ENCODE assay signal across 8 cellular contexts in genomic region chr21:42220138-42220701, GRCh38. TPM values are rescaled to one million over a fixed set of nuclear protein-coding genes. Genes with fewer than 3 reads are reported as not detected.
DNase-seq lines count a peak whose midpoint lies in the region; ATAC-seq and TF ChIP-seq lines count a peak whose summit lies in the region.

No MANE protein-coding gene starts in this region.

- H3K9me3 Mint-ChIP-seq in nephron = peaks cover 13% of the 10 kb centered on the region

- peak overlapping the region in 2 of 3 experiments; percentile 14 to 58 for H3K27ac Mint-ChIP-seq in nephron

- TF ChIP-seq EP300 in upper lobe of left lung (IDR thresholded peaks at IDR 0.05) = no peak

- peaks cover 61% of the 10 kb centered on the region for H3K27me3 Mint-ChIP-seq in nephron (ENCODE audit: low read depth)

- no peaks in the 10 kb centered on the region for H4K20me1 ChIP-seq in OCI-LY1 (ENCODE audit: insufficient read depth, low read length)

- peak overlapping the region; percentile 47; the same call in 1 of the 2 replicates for H3K9ac ChIP-seq in ES-I3 (ENCODE audit: low read depth, low read length)
- peak overlapping the region; percentile 35 for H3K9ac ChIP-seq in OCI-LY1 (ENCODE audit: low read length)

- no peak for TF ChIP-seq CTCF in OCI-LY1 (IDR thresholded peaks at IDR 0.05; ENCODE audit: low read length)
- TF ChIP-seq CTCF in foreskin keratinocyte (conservative IDR thresholded peaks at IDR 0.05) = no peak
- TF ChIP-seq CTCF in nephron (IDR thresholded peaks at IDR 0.05; ENCODE audit: unreplicated experiment in 3 of 3) = no peak
- TF ChIP-seq CTCF in upper lobe of left lung (IDR thresholded peaks at IDR 0.05) = no peak

- H3K4me1 Mint-ChIP-seq in nephron = peaks cover 15% of the 10 kb centered on the region

- no peaks in the 10 kb centered on the region for H3K9me2 ChIP-seq in OCI-LY1 (ENCODE audit: low read depth, low read length)

- ATAC-seq in foreskin keratinocyte (peak; percentile 41), upper lobe of left lung (ENCODE audit: low FRiP score in 2 of 2) (peak; percentile 79 to 84), HG03442 (IDR thresholded peaks at IDR 0.05; ENCODE audit: unreplicated experiment) (no peak)

- no peaks in the 10 kb centered on the region for H3K27me3 ChIP-seq in OCI-LY1 (ENCODE audit: insufficient read depth, low read length)
- H3K27me3 ChIP-seq in foreskin keratinocyte = no peaks in the 10 kb centered on the region
- H3K27me3 ChIP-seq in upper lobe of left lung = no peaks in the 10 kb centered on the region

- peak overlapping the region; percentile 81 to 88 (median 84) for H3K4me3 Mint-ChIP-seq in nephron

- H3K4me2 ChIP-seq in OCI-LY1 (ENCODE audit: low read length) = peak overlapping the region; percentile 54

- WGBS in upper lobe of left lung, 2 donors = 1 to 2% methylated on average over 26 of the region's 26 CpGs

- TF ChIP-seq POLR2A in upper lobe of left lung (IDR thresholded peaks at IDR 0.05) = peak in 2 of 4 donors; percentile 2 to 74

- peaks cover 2% of the 10 kb centered on the region; the same call in 1 of the 2 replicates for H3K9me3 ChIP-seq in ES-I3 (ENCODE audit: control insufficient read depth, insufficient read depth, low read length)
- peaks cover 12% of the 10 kb centered on the region; the same call in 1 of the 2 replicates for H3K9me3 ChIP-seq in OCI-LY1 (ENCODE audit: low read length)
- H3K9me3 ChIP-seq in upper lobe of left lung = no peaks in the 10 kb centered on the region

- H3K4me3 ChIP-seq in OCI-LY1 (ENCODE audit: low read depth, low read length, poor library complexity, severe bottlenecking) (peak overlapping the region; percentile 39), upper lobe of left lung (peak overlapping the region; percentile 53 to 75 (median 68))

- H3K4me1 ChIP-seq in ES-I3 (ENCODE audit: insufficient read depth, low read length) (peaks cover 2% of the 10 kb centered on the region; the same call in 1 of the 2 replicates), OCI-LY1 (ENCODE audit: insufficient read depth, low read length, severe bottlenecking) (peaks cover 55% of the 10 kb centered on the region), foreskin keratinocyte (peaks cover 5% of the 10 kb centered on the region), upper lobe of left lung (peaks cover 28 to 50% (median 36%) of the 10 kb centered on the region in 4 donors)

- H3K27ac ChIP-seq in OCI-LY1 (ENCODE audit: low read depth, low read length, poor library complexity, severe bottlenecking) (peak overlapping the region; percentile 54), foreskin keratinocyte (no peak overlapping the region), upper lobe of left lung (peak overlapping the region; percentile 84 to 94 (median 90))

- DNase-seq in HPDE6-E6E7 (ENCODE audit: extremely low spot score) = peak; percentile 62
- peak in 3 of 4 experiments; percentile 24 to 60 (median 53) for DNase-seq in activated naive CD4-positive, alpha-beta T cell (lab: John Stamatoyannopoulos, UW)
- DNase-seq in foreskin keratinocyte = peak; percentile 75 to 86
- peak; percentile 72 to 79 for DNase-seq in upper lobe of left lung

- H3K36me3 ChIP-seq in ES-I3 (ENCODE audit: insufficient read depth, low read length) (no peaks in the 10 kb centered on the region), OCI-LY1 (ENCODE audit: insufficient read depth, low read length) (peaks cover 3% of the 10 kb centered on the region; the same call in 1 of the 2 replicates), upper lobe of left lung (peaks cover 0 to 3% (median 0%) of the 10 kb centered on the region in 4 donors)

- H2AFZ ChIP-seq in OCI-LY1 (ENCODE audit: low read length) = no peak overlapping the region

- 0 out of 2 replicates have a peak, but pooled peaks cover 4% of the 10 kb centered on the region for H3F3A ChIP-seq in OCI-LY1 (ENCODE audit: insufficient read depth, low read length)

- H3K36me3 Mint-ChIP-seq in nephron (ENCODE audit: low read depth) = no peaks in the 10 kb centered on the region

- H3K79me2 ChIP-seq in OCI-LY1 (ENCODE audit: insufficient read depth, low read length) = no peaks in the 10 kb centered on the region

RNA-seq across cellular contexts. Expression of gene ABCG1, which starts 1.3 kb away (rescaled TPM):
- total RNA-seq in foreskin keratinocyte = 2.3 and 4.4 TPM in 2 replicates
- polyA plus RNA-seq in foreskin keratinocyte = 1.5 and 2.5 TPM in 2 replicates
- total RNA-seq in upper lobe of left lung = 100 to 1,000 TPM in 2 of 6 donors, 10 to 100 TPM in 4; 56.7 to 130 (median 79.8) TPM

Comparison
In these comparisons a context has a peak if more than half of its experiments do, and no peak if none do; other contexts are left out.
1. RNA of gene ABCG1, which starts 1.3 kb away (total RNA-seq): 56.7 to 130 TPM in upper lobe of left lung; 2.3 to 4.4 TPM in foreskin keratinocyte; every median in the first group is over 10 times any median in the second.
2. Peak in every context shown above with its lines, with median percentiles within 50 percentile points of each other: DNase-seq.